Comparison of ENCODE assay signal across 31 cellular contexts in the genomic region with DNA sequence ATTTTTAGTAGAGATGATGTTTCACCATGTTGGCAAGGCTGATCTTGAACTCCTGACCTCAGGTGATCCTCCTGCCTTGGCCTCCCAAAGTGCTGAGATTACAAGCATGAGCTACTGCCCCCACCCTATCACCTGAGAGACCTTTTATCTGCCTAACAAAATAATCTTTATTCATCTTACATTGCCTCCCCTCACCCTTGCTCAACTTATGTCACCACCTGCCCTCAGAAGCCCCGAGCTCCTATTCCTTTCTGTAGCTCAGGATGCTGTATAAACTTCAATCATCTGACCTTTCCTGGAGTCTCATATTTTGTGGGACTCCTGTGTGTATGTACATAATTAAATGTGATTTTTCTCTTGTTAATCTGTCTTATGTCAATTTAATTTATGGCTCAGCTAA. TPM values are rescaled to one million over a fixed set of nuclear protein-coding genes. Genes with fewer than 3 reads are reported as not detected.
"Had no signal": no experiment of that assay in that cellular context is flagged by ENCODE, and none has a peak within 500 bp of the region (broad histone marks: within the 10 kb centered on the region; RNA-seq: fewer than 3 reads in every experiment).

No MANE protein-coding gene starts in this region.

- H3K36me3 ChIP-seq: ascending aorta, breast epithelium, cardiac muscle cell, colonic mucosa had no signal

- H3K9me3 ChIP-seq: ascending aorta, breast epithelium, colonic mucosa had no signal

- H3K27me3 Mint-ChIP-seq: activated naive CD4-positive, alpha-beta T cell treated with anti-CD3 and anti-CD28 coated beads, Interleukin-2, amount 50 U/mL, for 24 hours; activated T-cell treated with anti-CD3 and anti-CD28 coated beads, Interleukin-2, amount 50 U/mL, for 24 hours had no signal

- H3K4me3 ChIP-seq: ascending aorta, breast epithelium, cardiac muscle cell, colonic mucosa had no signal

- H3K27ac Mint-ChIP-seq: activated CD4-positive, alpha-beta T cell treated with anti-CD3 and anti-CD28 coated beads for 36 hours; activated naive CD4-positive, alpha-beta T cell treated with anti-CD3 and anti-CD28 coated beads, Interleukin-2, amount 50 U/mL, for 24 hours; activated naive CD8-positive, alpha-beta T cell treated with anti-CD3 and anti-CD28 coated beads, Interleukin-2, amount 10 ng/mL, durations not matched to agents 7 days and 5 days; activated T-cell treated with anti-CD3 and anti-CD28 coated beads, Interleukin-2, amount 50 U/mL, for 24 hours; activated T-helper 17 cell treated with anti-CD3 and anti-CD28 coated beads, Interleukin-2, amount 50 U/mL, for 72 hours; brain; T-helper 17 cell; T-helper 2 cell treated with Interferon-gamma antibody and Interleukin-4, amounts not matched to agents 5 μg/mL and 100 μg/mL, for 36 hours had no signal

- H3K4me3 Mint-ChIP-seq: activated CD4-positive, alpha-beta T cell treated with anti-CD3 and anti-CD28 coated beads for 36 hours; activated CD4-positive, alpha-beta T cell treated with anti-CD3 and anti-CD28 coated beads, Interleukin-2, amount 10 ng/mL, durations not matched to agents 7 days and 5 days; activated naive CD4-positive, alpha-beta T cell treated with anti-CD3 and anti-CD28 coated beads, Interleukin-2, amount 50 U/mL, for 24 hours; activated naive CD8-positive, alpha-beta T cell treated with anti-CD3 and anti-CD28 coated beads, Interleukin-2, amount 10 ng/mL, durations not matched to agents 7 days and 5 days; activated T-cell treated with anti-CD3 and anti-CD28 coated beads, Interleukin-2, amount 50 U/mL, for 24 hours; activated T-cell treated with anti-CD3 and anti-CD28 coated beads, Interleukin-2, amount 50 U/mL, for 72 hours; activated T-helper 17 cell treated with anti-CD3 and anti-CD28 coated beads, Interleukin-2, amount 50 U/mL, for 72 hours; brain; T-helper 17 cell; T-helper 2 cell treated with Interferon-gamma antibody and Interleukin-4, amounts not matched to agents 5 μg/mL and 100 μg/mL, for 36 hours had no signal

- H3K4me1 ChIP-seq: ascending aorta, breast epithelium, colonic mucosa had no signal

- H3K36me3 Mint-ChIP-seq: activated naive CD4-positive, alpha-beta T cell treated with anti-CD3 and anti-CD28 coated beads, Interleukin-2, amount 50 U/mL, for 24 hours; brain had no signal

- ATAC-seq: activated CD4-positive, alpha-beta T cell treated with anti-CD3 and anti-CD28 coated beads for 36 hours; activated T-cell treated with anti-CD3 and anti-CD28 coated beads, Interleukin-2, amount 50 U/mL, for 72 hours; activated T-helper 17 cell treated with anti-CD3 and anti-CD28 coated beads, Interleukin-2, amount 50 U/mL, for 72 hours; T-helper 17 cell had no signal

- H3K9me3 Mint-ChIP-seq: activated naive CD4-positive, alpha-beta T cell treated with anti-CD3 and anti-CD28 coated beads, Interleukin-2, amount 50 U/mL, for 24 hours; activated naive CD8-positive, alpha-beta T cell treated with anti-CD3 and anti-CD28 coated beads, Interleukin-2, amount 10 ng/mL, durations not matched to agents 7 days and 5 days; activated T-cell treated with anti-CD3 and anti-CD28 coated beads, Interleukin-2, amount 50 U/mL, for 24 hours; activated T-helper 17 cell treated with anti-CD3 and anti-CD28 coated beads, Interleukin-2, amount 50 U/mL, for 72 hours; T-helper 2 cell treated with Interferon-gamma antibody and Interleukin-4, amounts not matched to agents 5 μg/mL and 100 μg/mL, for 36 hours had no signal

- H3K27me3 ChIP-seq: ascending aorta, breast epithelium, cardiac muscle cell, colonic mucosa had no signal

- DNase-seq: activated CD4-positive, alpha-beta T cell treated with anti-CD3 and anti-CD28 coated beads for 36 hours; activated CD4-positive, alpha-beta T cell treated with anti-CD3 and anti-CD28 coated beads, Interleukin-2, amount 10 ng/mL, durations not matched to agents 7 days and 5 days; activated CD4-positive, alpha-beta T cell treated with anti-CD3 and anti-CD28 coated beads, Interleukin-2, amount 50 U/mL, for 48 hours; activated CD4-positive, CD25-positive, alpha-beta regulatory T cell; activated CD4-positive, CD25-positive, alpha-beta regulatory T cell treated with anti-CD3 and anti-CD28 coated beads, Interleukin-2, amount 50 U/mL, for 72 hours; activated CD8-positive, alpha-beta memory T cell treated with anti-CD3 and anti-CD28 coated beads, Interleukin-2, amount 50 U/mL, for 48 hours; activated effector memory CD4-positive, alpha-beta T cell treated with Interleukin-2 at 50 U/mL for 16 hours; activated gamma-delta T cell treated with Interleukin-2 at 50 U/mL for 16 hours; activated naive CD4-positive, alpha-beta T cell treated with Interleukin-2 at 50 U/mL for 16 hours; activated naive CD8-positive, alpha-beta T cell treated with anti-CD3 and anti-CD28 coated beads, Interleukin-2, amount 10 ng/mL, durations not matched to agents 7 days and 5 days; activated T-cell treated with anti-CD3 and anti-CD28 coated beads for 4 hours; activated T-cell treated with anti-CD3 and anti-CD28 coated beads, Interleukin-2, amount 50 U/mL, for 24 hours; activated T-cell treated with anti-CD3 and anti-CD28 coated beads, Interleukin-2, amount 50 U/mL, for 72 hours; central memory CD4-positive, alpha-beta T cell; cerebellar nuclear complex; colonic mucosa; effector CD8-positive, alpha-beta T cell; foreskin fibroblast; head of caudate nucleus; T-helper 1 cell; T-helper 17 cell; T1000 had no signal

- H3K27ac ChIP-seq: ascending aorta, breast epithelium, cardiac muscle cell, colonic mucosa, epithelial cell of prostate had no signal

RNA-seq across cellular contexts. Expression of a gene that starts 29.7 kb away (rescaled TPM):
- total RNA-seq: ascending aorta, cardiac muscle cell, endothelial cell of umbilical vein, T-helper 17 cell had no signal
